9 cellular contexts compared by ENCODE assay signal in the genomic region with DNA sequence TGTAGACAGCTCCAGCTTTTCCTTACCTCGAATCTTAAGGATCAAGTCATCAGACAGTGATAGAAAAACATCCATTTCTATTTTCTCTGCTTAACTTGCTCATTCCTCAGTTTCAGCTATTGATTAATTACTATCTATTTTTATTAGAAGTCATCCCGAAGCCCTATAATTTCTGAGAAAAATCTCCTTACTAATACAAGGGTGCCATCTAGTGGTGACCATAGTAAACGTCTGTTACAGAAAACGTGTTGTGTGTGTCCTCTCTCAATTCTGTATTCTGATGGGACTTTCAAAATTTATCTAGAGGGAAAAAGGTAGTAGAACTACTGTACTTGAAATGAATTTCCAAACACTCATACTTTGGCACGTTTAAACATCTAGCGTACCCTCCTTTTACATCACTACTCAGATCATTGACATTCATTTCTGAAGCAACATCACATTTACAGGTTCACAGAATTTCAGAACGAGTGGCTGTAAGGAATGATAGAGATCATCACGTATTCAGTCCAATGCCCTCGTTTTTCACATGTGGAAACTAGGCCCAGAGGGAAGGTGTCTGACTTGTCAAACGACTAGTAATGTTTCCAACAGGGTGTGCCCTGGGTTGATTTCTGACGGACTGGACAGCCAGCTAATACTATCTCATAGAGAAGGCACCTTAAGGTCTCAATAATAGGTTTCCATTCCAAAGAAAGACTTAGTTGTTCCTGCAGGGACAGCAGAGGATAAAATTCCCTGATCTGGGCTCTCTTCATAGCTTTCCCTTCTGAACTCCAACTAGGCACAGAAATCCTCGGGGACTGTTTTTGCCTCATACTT. TPM values are rescaled to one million over a fixed set of nuclear protein-coding genes. Genes with fewer than 3 reads are reported as not detected.
A peak's percentile ranks its signal among the peaks of the same experiment; 100 is the strongest.
DNase-seq lines count a peak whose midpoint lies in the region; ATAC-seq and TF ChIP-seq lines count a peak whose summit lies in the region.
"Had no signal": no experiment of that assay in that cellular context is flagged by ENCODE, and none has a peak within 500 bp of the region (broad histone marks: within the 10 kb centered on the region; RNA-seq: fewer than 3 reads in every experiment).

No MANE protein-coding gene starts in this region.

- peak; percentile 82 for TF ChIP-seq CTCF in PC-9 (conservative IDR thresholded peaks at IDR 0.05)

- H2BK5ac ChIP-seq in mesendoderm (ENCODE audit: low read length), result no peak overlapping the region

- no peak overlapping the region for H2AK5ac ChIP-seq in mesendoderm (ENCODE audit: low read length)

- CTCF ChIA-PET in PC-9 (lab: Charles Lee), result interaction anchor here (0.6 to 0.7 kb wide), 4 partner anchors 54 to 1000 kb away, joined by 3 read pairs; no protein-coding TSS in a partner anchor

- BruUV-seq in PC-9 (replicated peaks; lab: Mats Ljungman, UMichigan), result no TSS peak

- no peak overlapping the region for H3K4me3 Mint-ChIP-seq in activated naive CD8-positive, alpha-beta T cell treated with anti-CD3 and anti-CD28 coated beads for 36 hours
- H3K4me3 Mint-ChIP-seq: T-cell had no signal

- POLR2A ChIA-PET in PC-9 (lab: Charles Lee; ENCODE audit: unreplicated experiment), result no interaction called here

- no peak overlapping the region for H3K9ac ChIP-seq in mesendoderm (ENCODE audit: low read length)

- no peaks in the 10 kb centered on the region for H3K9me2 ChIP-seq in PC-9 (ENCODE audit: insufficient read depth)

- no peaks in the 10 kb centered on the region for H3K4me1 ChIP-seq in PC-9 (replicated peaks; ENCODE audit: insufficient read depth)
- H3K4me1 ChIP-seq in mesendoderm (ENCODE audit: control insufficient read depth, low read depth, low read length), result no peaks in the 10 kb centered on the region

- DNase-seq in DMS153 treated with DMSO at 0.1 percent for 48 hours (lab: John Stamatoyannopoulos, UW; ENCODE audit: unreplicated experiment), result peak; percentile 33
- peak; percentile 54 for DNase-seq in KBM-7
- no peak for DNase-seq in PC-9
- peak; percentile 77 for DNase-seq in dermis blood vessel endothelial cell
- peak; percentile 42 for DNase-seq in mesendoderm
- DNase-seq in NCI-H774 (lab: John Stamatoyannopoulos, UW), result no peak
- DNase-seq in activated naive CD8-positive, alpha-beta T cell treated with anti-CD3 and anti-CD28 coated beads for 36 hours, result no peak

- H3K36me3 ChIP-seq in PC-9 (ENCODE audit: low read depth), result peaks cover 8% of the 10 kb centered on the region
- H3K36me3 ChIP-seq in mesendoderm (ENCODE audit: control insufficient read depth, insufficient read depth, low read length), result no peaks in the 10 kb centered on the region

- peaks cover 17% of the 10 kb centered on the region for H3F3A ChIP-seq in PC-9 (ENCODE audit: insufficient read depth, low read depth)

- intact Hi-C loops in PC-9 (cut with micrococcal nuclease; ENCODE audit: unreplicated experiment), result loop anchor here (5.0 kb wide), 2 partner anchors 232 to 617 kb away; no protein-coding TSS in a partner anchor

- no peak overlapping the region for H3K18ac ChIP-seq in mesendoderm (ENCODE audit: low read length)

- no peak overlapping the region for H3K23ac ChIP-seq in mesendoderm (ENCODE audit: low read length)

- H3K4me3 ChIP-seq in PC-9, result no peak overlapping the region
- no peak overlapping the region for H3K4me3 ChIP-seq in mesendoderm (ENCODE audit: low read length)

- H3K56ac ChIP-seq in mesendoderm (ENCODE audit: low read length), result no peak overlapping the region

- H3K27ac Mint-ChIP-seq in activated naive CD8-positive, alpha-beta T cell treated with anti-CD3 and anti-CD28 coated beads for 36 hours, result no peak overlapping the region
- H3K27ac Mint-ChIP-seq: T-cell had no signal

- WGBS in mesendoderm (ENCODE audit: extremely low coverage, insufficient coverage, low lambda C conversion rate), result no CpG with 5 or more reads among the region's 12 CpGs

- in situ Hi-C loops in KBM-7 (cut with MboI; ENCODE audit: low pct_unique_long_range_greater_than_20kb, low sequenced_read_pairs), result no loop called here

- H3K27ac ChIP-seq in PC-9 (no peak overlapping the region), mesendoderm (ENCODE audit: low read depth, low read length) (no peak overlapping the region)

- no peak overlapping the region for H3K4ac ChIP-seq in mesendoderm (ENCODE audit: low read depth, low read length)

- peaks cover 5% of the 10 kb centered on the region for H3K9me3 Mint-ChIP-seq in activated naive CD8-positive, alpha-beta T cell treated with anti-CD3 and anti-CD28 coated beads for 36 hours

- H3K9me3 ChIP-seq in PC-9 (ENCODE audit: insufficient read depth, low read depth), result peaks cover 14% of the 10 kb centered on the region; the same call in 1 of the 2 replicates

- ATAC-seq in GM19467 (IDR thresholded peaks at IDR 0.05; ENCODE audit: unreplicated experiment), result no peak
- ATAC-seq: T-cell had no signal

- H2BK15ac ChIP-seq in mesendoderm (replicated peaks; ENCODE audit: low read depth), result no peak overlapping the region

- no peak overlapping the region for H4K5ac ChIP-seq in mesendoderm (ENCODE audit: low read length)

- H3K27me3 ChIP-seq in PC-9 (ENCODE audit: insufficient read depth, low read depth) (no peaks in the 10 kb centered on the region), mesendoderm (ENCODE audit: insufficient read depth, low read length, poor library complexity) (no peaks in the 10 kb centered on the region)

- no peak overlapping the region for H2BK120ac ChIP-seq in mesendoderm (ENCODE audit: low read depth, low read length)

- no peaks in the 10 kb centered on the region for H3K27me3 Mint-ChIP-seq in activated naive CD8-positive, alpha-beta T cell treated with anti-CD3 and anti-CD28 coated beads for 36 hours
- H3K27me3 Mint-ChIP-seq: T-cell had no signal

- H2AFZ ChIP-seq in PC-9, result no peak overlapping the region

- H3K4me1 Mint-ChIP-seq in activated naive CD8-positive, alpha-beta T cell treated with anti-CD3 and anti-CD28 coated beads for 36 hours, result peaks cover 11% of the 10 kb centered on the region

- peaks cover 21% of the 10 kb centered on the region for H3K36me3 Mint-ChIP-seq in activated naive CD8-positive, alpha-beta T cell treated with anti-CD3 and anti-CD28 coated beads for 36 hours

- H4K20me1 ChIP-seq in PC-9 (ENCODE audit: insufficient read depth), result peaks cover 24% of the 10 kb centered on the region

- H3K79me2 ChIP-seq in PC-9 (ENCODE audit: low read depth) (peaks cover 27% of the 10 kb centered on the region), mesendoderm (ENCODE audit: control insufficient read depth, insufficient read depth, low read length) (no peaks in the 10 kb centered on the region)

- no peaks in the 10 kb centered on the region for H3K79me1 ChIP-seq in mesendoderm (ENCODE audit: low read length)

- H4K8ac ChIP-seq in mesendoderm (ENCODE audit: low read depth, low read length), result no peak overlapping the region

- no peak overlapping the region for H3K4me2 ChIP-seq in PC-9
- no peak overlapping the region for H3K4me2 ChIP-seq in mesendoderm (ENCODE audit: low read length)

RNA-seq across cellular contexts. Expression of gene HACD2, which starts 25.6 kb away (rescaled TPM):
- total RNA-seq in PC-9 (2021) (38.4 and 53.3 TPM in 2 replicates), dermis blood vessel endothelial cell (24.8 and 39.4 TPM in 2 replicates)
- 23.3 TPM for polyA plus RNA-seq in mesendoderm (2013, experiment 1 of 2)
- 22.7 TPM for polyA plus RNA-seq in mesendoderm (2013, experiment 2 of 2)
- total RNA-seq in activated naive CD8-positive, alpha-beta T cell treated with anti-CD3 and anti-CD28 coated beads for 36 hours, result 10 to 100 TPM; 30.7 to 31.0 TPM

Comparison
In these comparisons a context has a peak if more than half of its experiments do, and no peak if none do; other contexts are left out.
1. DNase-seq: peak in DMS153 treated with DMSO at 0.1 percent for 48 hours (single experiment), KBM-7 (single experiment), dermis blood vessel endothelial cell (single experiment) and mesendoderm (single experiment); none in PC-9 (0 of 2), NCI-H774 (single experiment) and activated naive CD8-positive, alpha-beta T cell treated with anti-CD3 and anti-CD28 coated beads for 36 hours (single experiment).